ENCODE assay signal across 17 cellular contexts in genomic region chr17:56851008-56851407, GRCh38. TPM values are rescaled to one million over a fixed set of nuclear protein-coding genes. Genes with fewer than 3 reads are reported as not detected.
DNase-seq lines count a peak whose midpoint lies in the region; ATAC-seq and TF ChIP-seq lines count a peak whose summit lies in the region.
"Had no signal": no experiment of that assay in that cellular context is flagged by ENCODE, and none has a peak within 500 bp of the region (broad histone marks: within the 10 kb centered on the region; RNA-seq: fewer than 3 reads in every experiment).

No MANE protein-coding gene starts in this region.

- no peaks in the 10 kb centered on the region for H3K79me2 ChIP-seq in mammary epithelial cell (ENCODE audit: insufficient read depth, low read length)

- WGBS in mammary epithelial cell (ENCODE audit: low coverage, missing lambda C conversion rate): 71% methylated on average over 3 of the region's 3 CpGs

- peaks cover 51% of the 10 kb centered on the region for H3K36me3 Mint-ChIP-seq in activated naive CD4-positive, alpha-beta T cell treated with anti-CD3 and anti-CD28 coated beads, Interleukin-2, amount 10 ng/mL, durations not matched to agents 7 days and 5 days
- H3K36me3 Mint-ChIP-seq in naive thymus-derived CD4-positive, alpha-beta T cell: peaks cover 18 to 53% (median 41%) of the 10 kb centered on the region in 5 donors
- H3K36me3 Mint-ChIP-seq in endothelial cell (ENCODE audit: low read depth, unreplicated experiment): no peaks in the 10 kb centered on the region

- H2AFZ ChIP-seq in mammary epithelial cell (ENCODE audit: low read depth, low read length): no peak overlapping the region

- H3K27me3 ChIP-seq in naive thymus-derived CD4-positive, alpha-beta T cell (ENCODE audit: control insufficient read depth in 2 of 2, insufficient read depth in 2 of 2, low read length in 2 of 2): no peaks in the 10 kb centered on the region
- no peaks in the 10 kb centered on the region for H3K27me3 ChIP-seq in mammary epithelial cell (ENCODE audit: insufficient read depth, low read length)

- dilution Hi-C loops in mammary epithelial cell (cut with HindIII; ENCODE audit: low sequenced_read_pairs): no loop called here

- CTCF ChIA-PET in activated naive CD4-positive, alpha-beta T cell treated with anti-CD3 and anti-CD28 coated beads, Interleukin-2, amount 10 ng/mL, durations not matched to agents 7 days and 5 days (lab: Charles Lee): interaction anchor here (1.0 to 1.7 kb wide), 2 partner anchors 9 to 31 kb away, joined by 3 to 7 read pairs; no protein-coding TSS in a partner anchor
- CTCF ChIA-PET in naive thymus-derived CD4-positive, alpha-beta T cell (lab: Charles Lee): interaction anchor here (0.7 kb wide), 1 partner anchor 19 kb away, joined by 3 read pairs; no protein-coding TSS in a partner anchor
- CTCF ChIA-PET in mammary epithelial cell (lab: Charles Lee; ENCODE audit: low non-redundant PET): no interaction called here

- H3K27me3 Mint-ChIP-seq in activated naive CD4-positive, alpha-beta T cell treated with anti-CD3 and anti-CD28 coated beads, Interleukin-2, amount 10 ng/mL, durations not matched to agents 7 days and 5 days: no peaks in the 10 kb centered on the region
- no peaks in the 10 kb centered on the region for H3K27me3 Mint-ChIP-seq in naive thymus-derived CD4-positive, alpha-beta T cell
- no peaks in the 10 kb centered on the region for H3K27me3 Mint-ChIP-seq in endothelial cell (ENCODE audit: unreplicated experiment)

- no peak overlapping the region for H3K4me2 ChIP-seq in mammary epithelial cell (ENCODE audit: insufficient read depth, low read depth, low read length)

- no peaks in the 10 kb centered on the region for H3K9me3 Mint-ChIP-seq in activated naive CD4-positive, alpha-beta T cell treated with anti-CD3 and anti-CD28 coated beads, Interleukin-2, amount 10 ng/mL, durations not matched to agents 7 days and 5 days
- H3K9me3 Mint-ChIP-seq in naive thymus-derived CD4-positive, alpha-beta T cell: peaks cover 0 to 1% (median 0%) of the 10 kb centered on the region in 11 donors
- no peaks in the 10 kb centered on the region for H3K9me3 Mint-ChIP-seq in endothelial cell (ENCODE audit: unreplicated experiment)

- peaks cover 0 to 27% (median 8%) of the 10 kb centered on the region in 3 experiments for H3K36me3 ChIP-seq in naive thymus-derived CD4-positive, alpha-beta T cell (ENCODE audit: control insufficient read depth in 2 of 3, insufficient read depth in 3 of 3, low read length in 3 of 3)
- H3K36me3 ChIP-seq in mammary epithelial cell (ENCODE audit: insufficient read depth, low read length): peaks cover 17% of the 10 kb centered on the region

- H3K4me1 ChIP-seq in naive thymus-derived CD4-positive, alpha-beta T cell (ENCODE audit: control insufficient read depth in 2 of 2, insufficient read depth in 2 of 2, low read length in 2 of 2): no peaks in the 10 kb centered on the region
- H3K4me1 ChIP-seq in mammary epithelial cell (ENCODE audit: insufficient read depth, low read length): no peaks in the 10 kb centered on the region

- H3K4me3 Mint-ChIP-seq in activated naive CD4-positive, alpha-beta T cell treated with anti-CD3 and anti-CD28 coated beads, Interleukin-2, amount 10 ng/mL, durations not matched to agents 7 days and 5 days: no peak overlapping the region
- no peak overlapping the region for H3K4me3 Mint-ChIP-seq in naive thymus-derived CD4-positive, alpha-beta T cell
- no peak overlapping the region for H3K4me3 Mint-ChIP-seq in endothelial cell (ENCODE audit: unreplicated experiment)

- BruUV-seq in mammary epithelial cell (replicated peaks; lab: Mats Ljungman, UMichigan): no TSS peak

- peaks cover 11% of the 10 kb centered on the region for H3K4me1 Mint-ChIP-seq in activated naive CD4-positive, alpha-beta T cell treated with anti-CD3 and anti-CD28 coated beads, Interleukin-2, amount 10 ng/mL, durations not matched to agents 7 days and 5 days
- peaks cover 1 to 25% (median 8%) of the 10 kb centered on the region in 7 donors for H3K4me1 Mint-ChIP-seq in naive thymus-derived CD4-positive, alpha-beta T cell
- peaks cover 11% of the 10 kb centered on the region for H3K4me1 Mint-ChIP-seq in endothelial cell (ENCODE audit: unreplicated experiment)

- peak overlapping the region; percentile 46 for H3K27ac Mint-ChIP-seq in activated naive CD4-positive, alpha-beta T cell treated with anti-CD3 and anti-CD28 coated beads, Interleukin-2, amount 10 ng/mL, durations not matched to agents 7 days and 5 days
- H3K27ac Mint-ChIP-seq in naive thymus-derived CD4-positive, alpha-beta T cell: peak overlapping the region in 3 of 9 donors; percentile 2 to 76 (median 34)
- H3K27ac Mint-ChIP-seq in endothelial cell (ENCODE audit: unreplicated experiment): no peak overlapping the region

- no peak overlapping the region for H3K4me3 ChIP-seq in Jurkat, Clone E6-1 (ENCODE audit: low read length)
- H3K4me3 ChIP-seq in naive thymus-derived CD4-positive, alpha-beta T cell (ENCODE audit: low read length): no peak overlapping the region
- H3K4me3 ChIP-seq in mammary epithelial cell (replicated peaks in 1 of 3; ENCODE audit: insufficient read depth in 1 of 3, low read depth in 2 of 3, low read length in 3 of 3): no peak overlapping the region
- H3K4me3 ChIP-seq: HAP-1 had no signal

- TF ChIP-seq CTCF in mammary epithelial cell (conservative IDR thresholded peaks at IDR 0.05 in 1 of 2, IDR thresholded peaks at IDR 0.05 in 1 of 2; ENCODE audit: extremely low read depth in 1 of 2, insufficient read depth in 1 of 2, low read depth in 1 of 2, low read length in 2 of 2): no peak
- no peak for TF ChIP-seq CTCF in endothelial cell (IDR thresholded peaks at IDR 0.05; ENCODE audit: unreplicated experiment)

- no peaks in the 10 kb centered on the region for H4K20me1 ChIP-seq in mammary epithelial cell (ENCODE audit: insufficient read depth, low read length)

- in situ Hi-C loops in mammary epithelial cell (cut with MboI; ENCODE audit: low sequenced_read_pairs in 2 of 2): no loop called here

- H3K27ac ChIP-seq in naive thymus-derived CD4-positive, alpha-beta T cell (ENCODE audit: low read depth, low read length): no peak overlapping the region
- H3K27ac ChIP-seq in mammary epithelial cell (ENCODE audit: insufficient read depth, low read depth, low read length): no peak overlapping the region

- intact Hi-C loops in naive thymus-derived CD4-positive, alpha-beta T cell (cut with micrococcal nuclease): no loop called here
- intact Hi-C loops in mammary epithelial cell (cut with micrococcal nuclease): no loop called here

- H3K9me3 ChIP-seq in naive thymus-derived CD4-positive, alpha-beta T cell (ENCODE audit: control insufficient read depth in 2 of 3, low read length in 3 of 3): no peaks in the 10 kb centered on the region
- no peaks in the 10 kb centered on the region for H3K9me3 ChIP-seq in mammary epithelial cell (replicated peaks; ENCODE audit: insufficient read depth, low read length)
- H3K9me3 ChIP-seq: HAP-1 had no signal

- H3K9ac ChIP-seq in mammary epithelial cell (ENCODE audit: insufficient read depth, low read length): no peak overlapping the region

- peak; percentile 98 for ATAC-seq in GM18868 (IDR thresholded peaks at IDR 0.05; ENCODE audit: unreplicated experiment)
- ATAC-seq in naive thymus-derived CD4-positive, alpha-beta T cell: peak; percentile 32

- POLR2A ChIA-PET in naive thymus-derived CD4-positive, alpha-beta T cell (lab: Charles Lee): no interaction called here

- DNase-seq in activated naive CD4-positive, alpha-beta T cell treated with anti-CD3 and anti-CD28 coated beads, Interleukin-2, amount 10 ng/mL, durations not matched to agents 7 days and 5 days: no peak
- DNase-seq in activated naive CD4-positive, alpha-beta T cell treated with anti-CD3 and anti-CD28 coated beads, Interleukin-2, amount 50 U/mL, for 16 hours: no peak
- peak; percentile 69 for DNase-seq in Jurkat, Clone E6-1 (ENCODE audit: low read depth, low spot score)
- DNase-seq in naive thymus-derived CD4-positive, alpha-beta T cell: no peak
- DNase-seq in mammary epithelial cell: no peak
- DNase-seq in endothelial cell (ENCODE audit: low spot score): no peak
- no peak for DNase-seq in SK-N-DZ (ENCODE audit: low spot score)
- DNase-seq: AML-193, DMS79, GDM1, KG1, NCI-H187 treated with DMSO at 0.1 percent for 48 hours, NCI-H2171, OCI-M1, RPMI8226 had no signal

RNA-seq across cellular contexts. Expression of gene DGKE, which starts 17.1 kb away (rescaled TPM):
- 5.7 TPM for polyA plus RNA-seq in Jurkat, Clone E6-1 (2012; ENCODE audit: insufficient read depth, insufficient read length)
- 10 to 100 TPM; 23.7 to 39.2 (median 35.6) TPM for total RNA-seq in naive thymus-derived CD4-positive, alpha-beta T cell
- polyA plus RNA-seq in naive thymus-derived CD4-positive, alpha-beta T cell: 1 to 10 TPM; 5.0 to 7.1 TPM
- 10 to 100 TPM in 1 of 2 donors, 1 to 10 TPM in 1; 6.7 to 13.4 TPM for total RNA-seq in mammary epithelial cell
- 2.9 TPM for polyA plus RNA-seq in mammary epithelial cell
- polyA minus RNA-seq in mammary epithelial cell: 5.4 TPM
- total RNA-seq in endothelial cell (ENCODE audit: unreplicated experiment): 3.3 TPM
- polyA plus RNA-seq in SK-N-DZ (2014; cell fraction: cytosol; rRNA removed): 7.2 TPM in 2 replicates
- polyA plus RNA-seq in SK-N-DZ (2014; cell fraction: nucleus; rRNA removed): 14.2 and 15.5 TPM in 2 replicates

RNA-seq across cellular contexts. Expression of gene C17orf67, which starts 17.3 kb away (rescaled TPM):
- 2.4 TPM for polyA plus RNA-seq in Jurkat, Clone E6-1 (2012; ENCODE audit: insufficient read depth, insufficient read length)
- total RNA-seq in naive thymus-derived CD4-positive, alpha-beta T cell: 1 to 10 TPM; 3.6 to 9.1 (median 5.4) TPM
- 1 to 10 TPM; 1.1 to 1.6 TPM for polyA plus RNA-seq in naive thymus-derived CD4-positive, alpha-beta T cell
- total RNA-seq in mammary epithelial cell (1 to 10 TPM in 1 of 2 donors, under 1 TPM in 1; 0.17 to 2.6 TPM), endothelial cell (ENCODE audit: unreplicated experiment) (1.7 TPM)
- polyA plus RNA-seq in mammary epithelial cell: 0.42 TPM
- polyA minus RNA-seq in mammary epithelial cell: not detected
- 0.36 and 0.50 TPM in 2 replicates for polyA plus RNA-seq in SK-N-DZ (2014; cell fraction: cytosol; rRNA removed)
- 0.44 and 1.7 TPM in 2 replicates for polyA plus RNA-seq in SK-N-DZ (2014; cell fraction: nucleus; rRNA removed)
